ENCODE assay signal across 8 cellular contexts in the genomic region with DNA sequence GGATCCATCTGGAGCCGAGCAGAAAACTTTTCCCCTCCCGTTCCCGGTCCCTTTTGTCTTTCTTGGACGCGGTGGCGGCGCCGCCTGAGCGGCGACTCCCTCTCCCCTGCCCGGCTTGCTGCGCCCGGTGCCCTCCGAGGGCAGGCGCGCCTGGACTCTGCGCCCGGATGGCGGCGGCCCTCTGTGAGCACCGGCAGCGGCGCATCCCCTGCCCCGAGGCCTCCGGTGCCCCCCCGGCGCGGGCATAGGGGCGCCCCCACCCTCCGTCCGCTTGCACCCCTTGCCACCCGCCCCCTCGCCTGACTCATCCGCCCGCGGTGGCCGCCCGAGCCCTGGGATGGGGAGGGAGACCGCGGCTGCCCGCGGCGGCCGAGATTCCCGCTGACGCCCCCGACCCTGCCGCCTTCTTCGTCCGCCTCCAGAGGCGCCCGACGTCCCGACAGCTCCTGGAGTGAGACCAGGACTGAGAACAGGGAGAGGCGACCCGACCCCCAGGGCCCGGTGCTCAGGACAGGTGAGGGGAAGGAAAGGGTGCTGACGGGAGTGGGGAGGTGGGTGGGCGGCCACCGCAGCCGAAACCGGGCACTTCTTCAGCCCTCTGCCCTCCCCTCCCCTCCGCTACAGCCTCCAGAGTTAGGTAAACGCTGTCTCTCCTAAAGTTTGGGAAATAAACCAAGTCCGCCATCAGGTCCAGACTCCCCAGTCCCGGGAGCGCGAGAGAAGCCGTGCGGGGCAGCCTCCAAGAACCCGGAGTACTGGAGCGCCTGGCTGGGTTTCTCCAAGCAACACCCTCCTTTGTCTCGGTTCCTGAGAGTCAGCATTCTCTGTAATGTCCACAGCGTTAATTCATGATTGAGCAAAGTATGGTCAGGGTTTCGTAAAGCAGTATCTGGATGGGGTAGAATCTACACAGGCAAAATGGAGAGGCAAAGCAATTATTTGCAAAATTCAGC. TPM values are rescaled to one million over a fixed set of nuclear protein-coding genes. Genes with fewer than 3 reads are reported as not detected.
DNase-seq lines count a peak whose midpoint lies in the region; ATAC-seq and TF ChIP-seq lines count a peak whose summit lies in the region.

A gene (plus strand): TSS at position 7 of the 953 bp plus-strand sequence. CDS start 74,406 bp downstream, outside the sequence.

- H3K4me3 ChIP-seq in LNCaP clone FGC (ENCODE audit: low read depth, low read length) (no peak within 1 kb of the TSS), foreskin fibroblast (ENCODE audit: low read depth in 1 of 2, low read length in 2 of 2) (peak within 1 kb of the TSS; percentile 65 to 72), upper lobe of left lung (peak within 1 kb of the TSS; percentile 49 to 64 (median 59))

- H3K9me3 ChIP-seq in upper lobe of left lung, result no peaks in the 10 kb centered on the region

- peaks cover 9 to 20% (median 16%) of the 10 kb centered on the region in 4 donors for H3K4me1 ChIP-seq in upper lobe of left lung

- peaks cover 4% of the 10 kb centered on the region for H3K36me3 Mint-ChIP-seq in activated T-helper 1 cell treated with anti-CD3 and anti-CD28 coated beads, Interleukin-12 subunit alpha, Interleukin-12 subunit beta, Interleukin-2, Interleukin-4 antibody, amounts not matched to agents 30 ng/mL and 10 ng/mL and 1 ng/mL, durations not matched to agents 14 hours and 24 hours and 36 hours (ENCODE audit: low read depth)
- H3K36me3 Mint-ChIP-seq in nephron progenitor cell (ENCODE audit: low read depth), result no peaks in the 10 kb centered on the region

- peak within 1 kb of the TSS; percentile 65 to 84 (median 82) for H3K27ac ChIP-seq in upper lobe of left lung

- H3K4me1 Mint-ChIP-seq in activated T-helper 1 cell treated with anti-CD3 and anti-CD28 coated beads, Interleukin-12 subunit alpha, Interleukin-12 subunit beta, Interleukin-2, Interleukin-4 antibody, amounts not matched to agents 30 ng/mL and 10 ng/mL and 1 ng/mL, durations not matched to agents 14 hours and 24 hours and 36 hours (ENCODE audit: low read depth), result peaks cover 25% of the 10 kb centered on the region
- peaks cover 6% of the 10 kb centered on the region for H3K4me1 Mint-ChIP-seq in nephron progenitor cell

- peak; percentile 52 to 76 for ATAC-seq in upper lobe of left lung (ENCODE audit: low FRiP score in 2 of 2)

- peaks cover 3 to 18% (median 13%) of the 10 kb centered on the region in 4 donors for H3K27me3 ChIP-seq in upper lobe of left lung

- 1 to 4% methylated on average over 17 to 45 of the region's 75 CpGs for WGBS in upper lobe of left lung, 2 donors

- TF ChIP-seq POLR2A in upper lobe of left lung (IDR thresholded peaks at IDR 0.05), result no peak

- H3K27me3 Mint-ChIP-seq in activated T-helper 1 cell treated with anti-CD3 and anti-CD28 coated beads, Interleukin-12 subunit alpha, Interleukin-12 subunit beta, Interleukin-2, Interleukin-4 antibody, amounts not matched to agents 30 ng/mL and 10 ng/mL and 1 ng/mL, durations not matched to agents 14 hours and 24 hours and 36 hours (ENCODE audit: insufficient read depth), result peaks cover 50% of the 10 kb centered on the region
- H3K27me3 Mint-ChIP-seq in nephron progenitor cell (ENCODE audit: low read depth, poor library complexity), result peaks cover 71% of the 10 kb centered on the region

- intact Hi-C loops in activated T-helper 1 cell treated with anti-CD3 and anti-CD28 coated beads, Interleukin-12 subunit alpha, Interleukin-12 subunit beta, Interleukin-2, Interleukin-4 antibody, amounts not matched to agents 30 ng/mL and 10 ng/mL and 1 ng/mL, durations not matched to agents 14 hours and 24 hours and 36 hours (cut with micrococcal nuclease), result loop anchor here (2.0 to 5.0 kb wide), 2 partner anchors 146 to 261 kb away; no protein-coding TSS in a partner anchor

- H3K9me3 Mint-ChIP-seq in activated T-helper 1 cell treated with anti-CD3 and anti-CD28 coated beads, Interleukin-12 subunit alpha, Interleukin-12 subunit beta, Interleukin-2, Interleukin-4 antibody, amounts not matched to agents 30 ng/mL and 10 ng/mL and 1 ng/mL, durations not matched to agents 14 hours and 24 hours and 36 hours, result peaks cover 4% of the 10 kb centered on the region
- H3K9me3 Mint-ChIP-seq in nephron progenitor cell, result no peaks in the 10 kb centered on the region

- DNase-seq in NCI-H1417 (lab: John Stamatoyannopoulos, UW) (peak in 2 of 3 experiments; percentile 67 to 90), NCI-H1417 treated with DMSO at 0.1 percent for 48 hours (lab: John Stamatoyannopoulos, UW) (no peak), LNCaP clone FGC (ENCODE audit: low read depth) (no peak), foreskin fibroblast (peak; percentile 86 to 91), nephron progenitor cell (peak; percentile 68), upper lobe of left lung (peak in 1 of 2 donors; percentile 88), SIG-M5 (lab: John Stamatoyannopoulos, UW) (no peak)
- DNase-seq in activated T-helper 1 cell treated with anti-CD3 and anti-CD28 coated beads, Interleukin-12 subunit alpha, Interleukin-12 subunit beta, Interleukin-2, Interleukin-4 antibody, amounts not matched to agents 30 ng/mL and 10 ng/mL and 1 ng/mL, durations not matched to agents 14 hours and 24 hours and 36 hours (ENCODE audit: low spot score), result no peak

- peak within 1 kb of the TSS; percentile 78 for H3K4me3 Mint-ChIP-seq in activated T-helper 1 cell treated with anti-CD3 and anti-CD28 coated beads, Interleukin-12 subunit alpha, Interleukin-12 subunit beta, Interleukin-2, Interleukin-4 antibody, amounts not matched to agents 30 ng/mL and 10 ng/mL and 1 ng/mL, durations not matched to agents 14 hours and 24 hours and 36 hours
- peak within 1 kb of the TSS; percentile 80 for H3K4me3 Mint-ChIP-seq in nephron progenitor cell

- 0 out of 2 replicates have a peak, but pooled peaks have one; percentile 2 for TF ChIP-seq CTCF in LNCaP clone FGC (IDR thresholded peaks at IDR 0.05; ENCODE audit: control insufficient read depth, extremely low read depth, insufficient read depth)
- no peak for TF ChIP-seq CTCF in foreskin fibroblast (IDR thresholded peaks at IDR 0.05; ENCODE audit: low read depth, low read length)
- TF ChIP-seq CTCF in nephron progenitor cell (IDR thresholded peaks at IDR 0.05), result no peak
- no peak for TF ChIP-seq CTCF in upper lobe of left lung (IDR thresholded peaks at IDR 0.05)

- no peaks in the 10 kb centered on the region for H3K36me3 ChIP-seq in upper lobe of left lung

- no peak for TF ChIP-seq EP300 in upper lobe of left lung (IDR thresholded peaks at IDR 0.05)

- no peak within 1 kb of the TSS for H3K27ac Mint-ChIP-seq in activated T-helper 1 cell treated with anti-CD3 and anti-CD28 coated beads, Interleukin-12 subunit alpha, Interleukin-12 subunit beta, Interleukin-2, Interleukin-4 antibody, amounts not matched to agents 30 ng/mL and 10 ng/mL and 1 ng/mL, durations not matched to agents 14 hours and 24 hours and 36 hours
- H3K27ac Mint-ChIP-seq in nephron progenitor cell, result no peak within 1 kb of the TSS

RNA-seq across cellular contexts. Expression of the gene that starts here (rescaled TPM):
- 0.67 and 0.69 TPM in 2 replicates for total RNA-seq in activated T-helper 1 cell treated with anti-CD3 and anti-CD28 coated beads, Interleukin-12 subunit alpha, Interleukin-12 subunit beta, Interleukin-2, Interleukin-4 antibody, amounts not matched to agents 30 ng/mL and 10 ng/mL and 1 ng/mL, durations not matched to agents 14 hours and 24 hours and 36 hours
- 1 to 10 TPM in 5 of 6 donors, under 1 TPM in 1; under 0.01 to 5.5 (median 3.3) TPM for total RNA-seq in upper lobe of left lung

Comparison
In these comparisons a context has a peak if more than half of its experiments do, and no peak if none do; other contexts are left out.
1. DNase-seq: peak in NCI-H1417 (2 of 3), foreskin fibroblast (2 of 2) and nephron progenitor cell (single experiment); none in NCI-H1417 treated with DMSO at 0.1 percent for 48 hours (single experiment), LNCaP clone FGC (single experiment), activated T-helper 1 cell treated with anti-CD3 and anti-CD28 coated beads, Interleukin-12 subunit alpha, Interleukin-12 subunit beta, Interleukin-2, Interleukin-4 antibody, amounts not matched to agents 30 ng/mL and 10 ng/mL and 1 ng/mL, durations not matched to agents 14 hours and 24 hours and 36 hours (single experiment) and SIG-M5 (single experiment).